Comparison of ENCODE assay signal across 8 cellular contexts in the genomic region with DNA sequence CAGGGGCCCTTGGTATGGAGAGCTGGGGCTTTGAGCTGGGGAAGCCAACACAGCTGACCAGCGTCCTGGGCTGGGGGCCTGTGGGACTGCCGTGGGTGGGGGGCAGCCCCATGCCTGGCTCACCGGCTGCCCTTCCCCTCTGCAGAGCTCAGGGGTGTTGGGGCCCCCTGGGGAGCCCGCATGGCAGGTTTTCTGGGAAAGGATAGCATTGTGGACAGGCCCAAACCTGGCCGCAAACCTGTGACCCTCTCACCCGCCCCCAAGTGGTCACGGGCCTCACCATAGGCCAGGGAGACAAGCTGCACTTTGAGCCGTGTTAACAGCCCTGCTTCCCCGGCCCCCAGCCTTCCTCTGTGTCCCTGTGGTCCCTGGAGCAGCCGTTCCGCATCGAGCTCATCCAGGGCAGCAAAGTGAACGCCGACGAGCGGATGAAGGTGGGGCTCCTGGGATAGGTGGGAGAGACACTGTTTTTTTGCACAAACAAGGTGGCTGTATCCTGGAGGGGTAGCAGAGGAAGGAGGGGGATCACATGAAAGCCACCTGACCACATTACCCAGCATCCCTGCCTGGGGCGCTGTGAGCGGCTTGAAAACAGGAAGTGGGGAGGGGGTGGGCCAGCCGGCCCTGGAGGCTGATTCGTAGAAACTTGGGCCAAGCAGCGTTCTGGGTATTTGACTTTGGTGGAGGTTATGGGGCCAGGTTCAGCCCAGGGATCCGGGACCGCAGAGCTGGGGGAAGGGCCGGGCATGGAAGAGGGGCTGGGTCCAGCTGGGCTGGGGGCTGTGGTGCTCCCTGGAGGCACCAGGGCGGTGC.
A peak's percentile ranks its signal among the peaks of the same experiment; 100 is the strongest.
DNase-seq lines count a peak whose midpoint lies in the region; ATAC-seq and TF ChIP-seq lines count a peak whose summit lies in the region.

No MANE protein-coding gene starts in this region.

- peaks cover 3% of the 10 kb centered on the region; the same call in 1 of the 2 replicates for H3F3A ChIP-seq in OCI-LY1 (ENCODE audit: insufficient read depth, low read length)

- no peak overlapping the region for H2AFZ ChIP-seq in OCI-LY1 (ENCODE audit: low read length)

- peak overlapping the region; percentile 70 for H3K4me3 ChIP-seq in CD4-positive, CD25-positive, alpha-beta regulatory T cell (ENCODE audit: low read depth, low read length)
- peak overlapping the region; percentile 57 for H3K4me3 ChIP-seq in OCI-LY1 (ENCODE audit: low read depth, low read length, poor library complexity, severe bottlenecking)

- peak overlapping the region; percentile 93 to 100 (median 98) for H3K27ac Mint-ChIP-seq in CD4-positive, CD25-positive, alpha-beta regulatory T cell
- H3K27ac Mint-ChIP-seq in immature natural killer cell, result peak overlapping the region; percentile 91 to 96 (median 94)

- no peaks in the 10 kb centered on the region for H3K27me3 ChIP-seq in CD4-positive, CD25-positive, alpha-beta regulatory T cell (ENCODE audit: control insufficient read depth, insufficient read depth, low read length)
- no peaks in the 10 kb centered on the region for H3K27me3 ChIP-seq in OCI-LY1 (ENCODE audit: insufficient read depth, low read length)

- peak overlapping the region; percentile 66 for H3K9ac ChIP-seq in OCI-LY1 (ENCODE audit: low read length)

- no peaks in the 10 kb centered on the region for H3K9me3 Mint-ChIP-seq in CD4-positive, CD25-positive, alpha-beta regulatory T cell
- H3K9me3 Mint-ChIP-seq in immature natural killer cell, result no peaks in the 10 kb centered on the region

- peaks cover 43% of the 10 kb centered on the region for H3K36me3 ChIP-seq in CD4-positive, CD25-positive, alpha-beta regulatory T cell (ENCODE audit: control insufficient read depth, insufficient read depth, low read length)
- H3K36me3 ChIP-seq in OCI-LY1 (ENCODE audit: insufficient read depth, low read length), result peaks cover 40% of the 10 kb centered on the region

- H4K20me1 ChIP-seq in OCI-LY1 (ENCODE audit: insufficient read depth, low read length), result no peaks in the 10 kb centered on the region

- peak; percentile 83 to 84 for ATAC-seq in CD4-positive, CD25-positive, alpha-beta regulatory T cell (ENCODE audit: low read depth in 2 of 2)
- ATAC-seq in GM21528 (IDR thresholded peaks at IDR 0.05; ENCODE audit: low FRiP score, unreplicated experiment) (peak; percentile 46), GM18867 (IDR thresholded peaks at IDR 0.05; ENCODE audit: unreplicated experiment) (no peak), HG03520 (IDR thresholded peaks at IDR 0.05; ENCODE audit: unreplicated experiment) (no peak)

- no peaks in the 10 kb centered on the region for H3K9me3 ChIP-seq in CD4-positive, CD25-positive, alpha-beta regulatory T cell (ENCODE audit: control insufficient read depth in 2 of 2, low read length in 2 of 2)
- no peaks in the 10 kb centered on the region for H3K9me3 ChIP-seq in OCI-LY1 (ENCODE audit: low read length)

- H3K4me1 ChIP-seq in CD4-positive, CD25-positive, alpha-beta regulatory T cell (ENCODE audit: control insufficient read depth, insufficient read depth, low read length, poor library complexity, severe bottlenecking), result peaks cover 91% of the 10 kb centered on the region
- H3K4me1 ChIP-seq in OCI-LY1 (ENCODE audit: insufficient read depth, low read length, severe bottlenecking), result peaks cover 62% of the 10 kb centered on the region

- no peak for TF ChIP-seq CTCF in OCI-LY1 (IDR thresholded peaks at IDR 0.05; ENCODE audit: low read length)

- no peaks in the 10 kb centered on the region for H3K79me2 ChIP-seq in OCI-LY1 (ENCODE audit: insufficient read depth, low read length)

- peak overlapping the region; percentile 67 for H3K4me2 ChIP-seq in OCI-LY1 (ENCODE audit: low read length)

- peaks cover 7 to 88% (median 24%) of the 10 kb centered on the region in 4 donors for H3K4me1 Mint-ChIP-seq in CD4-positive, CD25-positive, alpha-beta regulatory T cell
- H3K4me1 Mint-ChIP-seq in immature natural killer cell, result peaks cover 41 to 56% of the 10 kb centered on the region in 2 donors

- H3K27ac ChIP-seq in CD4-positive, CD25-positive, alpha-beta regulatory T cell (ENCODE audit: insufficient read depth, low read length, poor library complexity, severe bottlenecking), result peak overlapping the region; percentile 85
- peak overlapping the region; percentile 89 for H3K27ac ChIP-seq in OCI-LY1 (ENCODE audit: low read depth, low read length, poor library complexity, severe bottlenecking)

- no peaks in the 10 kb centered on the region for H3K9me2 ChIP-seq in OCI-LY1 (ENCODE audit: low read depth, low read length)

- H3K36me3 Mint-ChIP-seq in CD4-positive, CD25-positive, alpha-beta regulatory T cell, result peaks cover 18% of the 10 kb centered on the region
- H3K36me3 Mint-ChIP-seq in immature natural killer cell, result peaks cover 7 to 22% (median 14%) of the 10 kb centered on the region in 3 donors

- H3K4me3 Mint-ChIP-seq in CD4-positive, CD25-positive, alpha-beta regulatory T cell, result peak overlapping the region; percentile 82 to 95 (median 92)
- H3K4me3 Mint-ChIP-seq in immature natural killer cell, result peak overlapping the region; percentile 76 to 91 (median 85)

- H3K27me3 Mint-ChIP-seq in CD4-positive, CD25-positive, alpha-beta regulatory T cell, result peaks cover 4% of the 10 kb centered on the region
- peaks cover 6 to 14% (median 12%) of the 10 kb centered on the region in 3 donors for H3K27me3 Mint-ChIP-seq in immature natural killer cell (ENCODE audit: low read depth in 3 of 3)

- peak; percentile 80 to 99 (median 91) for DNase-seq in CD4-positive, CD25-positive, alpha-beta regulatory T cell
- peak; percentile 75 for DNase-seq in activated T-helper 9 cell treated with anti-CD3 and anti-CD28 coated beads, Interleukin-2, amount 50 U/mL, for 16 hours (ENCODE audit: low read depth)
- peak; percentile 89 to 90 (median 90) for DNase-seq in immature natural killer cell
- peak; percentile 84 for DNase-seq in stimulated activated CD4-positive, alpha-beta T cell treated with anti-CD3 and anti-CD28 coated beads, Interleukin-1b, Interleukin-23, amount 100 ng/mL, for 48 hours

Comparison
In these comparisons a context has a peak if more than half of its experiments do, and no peak if none do; other contexts are left out.
1. ATAC-seq: peak in CD4-positive, CD25-positive, alpha-beta regulatory T cell (2 of 2) and GM21528 (single experiment); none in GM18867 (single experiment) and HG03520 (single experiment).
2. Peak in every context shown above with its lines, with median percentiles within 50 percentile points of each other: DNase-seq.